Comparison of ENCODE assay signal across 10 cellular contexts in genomic region chr15:78640840-78641733, GRCh38. TPM values are rescaled to one million over a fixed set of nuclear protein-coding genes. Genes with fewer than 3 reads are reported as not detected.
DNase-seq lines count a peak whose midpoint lies in the region; ATAC-seq, FAIRE-seq and TF ChIP-seq lines count a peak whose summit lies in the region.
"Had no signal": no experiment of that assay in that cellular context is flagged by ENCODE, and none has a peak within 500 bp of the region (broad histone marks: within the 10 kb centered on the region; RNA-seq: fewer than 3 reads in every experiment).

TSS of gene CHRNB4 (minus strand) at chr15:78641210. CDS start at chr15:78641133, 77 bp downstream.

- H3T11ph ChIP-seq in H9 (ENCODE audit: low read length): no peak within 1 kb of the TSS

- H3K79me2 ChIP-seq in H9 (ENCODE audit: insufficient read depth, low read length) (no peaks in the 10 kb centered on the region), osteoblast (ENCODE audit: insufficient read depth, low read length) (no peaks in the 10 kb centered on the region)

- no peak within 1 kb of the TSS for H2BK12ac ChIP-seq in H9 (ENCODE audit: insufficient read length, low read depth, low read length)

- H3K4me1 ChIP-seq in H9 (ENCODE audit: insufficient read depth, low read length): no peaks in the 10 kb centered on the region
- H3K4me1 ChIP-seq in osteoblast (ENCODE audit: insufficient read depth, low read length): no peaks in the 10 kb centered on the region

- H4K8ac ChIP-seq in H9 (replicated peaks; ENCODE audit: insufficient read length, low read depth, low read length): no peak within 1 kb of the TSS

- no peak within 1 kb of the TSS for H3K23ac ChIP-seq in H9 (ENCODE audit: insufficient read length, low read depth, low read length)

- H3K27ac Mint-ChIP-seq in H9: peak within 1 kb of the TSS; percentile 89 to 94 (median 91); a peak in 6 of 7 replicates
- peak within 1 kb of the TSS; percentile 57 for H3K27ac Mint-ChIP-seq in WTC11

- H2AFZ ChIP-seq in H9 (ENCODE audit: low read length) (no peak within 1 kb of the TSS), osteoblast (ENCODE audit: low read length) (no peak within 1 kb of the TSS)

- peak within 1 kb of the TSS; percentile 71 for H3K18ac ChIP-seq in H9 (ENCODE audit: insufficient read length, low read depth, low read length)

- H3K4me2 ChIP-seq in H9 (ENCODE audit: insufficient read depth, insufficient read length, low read length) (peak within 1 kb of the TSS; percentile 53), osteoblast (ENCODE audit: insufficient read depth, low read length) (peak within 1 kb of the TSS; percentile 61)

- H2AK5ac ChIP-seq in H9 (ENCODE audit: insufficient read length, low read length): no peak within 1 kb of the TSS

- TF ChIP-seq CTCF in H9 (conservative IDR thresholded peaks at IDR 0.05) (peak; percentile 48; the same call in 2 of the 3 replicates), WTC11 (IDR thresholded peaks at IDR 0.05) (no peak), fibroblast of pulmonary artery (IDR thresholded peaks at IDR 0.05; ENCODE audit: low read length, missing control alignments) (peak; percentile 10), osteoblast (IDR thresholded peaks at IDR 0.05; ENCODE audit: extremely low read depth, low read depth, low read length) (no peak), D721Med (IDR thresholded peaks at IDR 0.05; ENCODE audit: insufficient read depth, missing control alignments) (no peak)

- H4K5ac ChIP-seq in H9 (ENCODE audit: insufficient read length, low read depth, low read length): no peak within 1 kb of the TSS

- H3K27ac ChIP-seq in H9 (ENCODE audit: insufficient read length, low read depth, low read length): no peak within 1 kb of the TSS
- no peak within 1 kb of the TSS for H3K27ac ChIP-seq in osteoblast (ENCODE audit: low read depth, low read length)

- H3K9me3 ChIP-seq in H9 (ENCODE audit: control insufficient read depth, low read depth, low read length) (no peaks in the 10 kb centered on the region), osteoblast (ENCODE audit: low read depth, low read length) (no peaks in the 10 kb centered on the region)

- POLR2A ChIA-PET in WTC11 (lab: Charles Lee): no interaction called here

- H3K4me3 ChIP-seq in fibroblast of pulmonary artery (replicated peaks; ENCODE audit: low read depth, low read length) (peak within 1 kb of the TSS; percentile 34), osteoblast (ENCODE audit: insufficient read depth, low read length) (peak within 1 kb of the TSS; percentile 50)

- CTCF ChIA-PET in WTC11 (lab: Charles Lee): interaction anchor here (0.7 to 6.0 kb wide), 12 partner anchors 21 to 390 kb away, joined by 3 to 64 read pairs (median 5); partner anchors contain the start of gene CHRNA3

- peaks cover 4% of the 10 kb centered on the region for H3K23me2 ChIP-seq in H9 (ENCODE audit: insufficient read length, low read depth, low read length, poor library complexity, severe bottlenecking)

- peak within 1 kb of the TSS; percentile 72 to 88 for H3K4me3 Mint-ChIP-seq in H9
- H3K4me3 Mint-ChIP-seq in WTC11: peak within 1 kb of the TSS; percentile 81

- H3K56ac ChIP-seq in H9 (ENCODE audit: insufficient read length, low read depth, low read length): no peak within 1 kb of the TSS

- H2BK20ac ChIP-seq in H9 (ENCODE audit: low read depth, low read length, poor library complexity, severe bottlenecking): no peak within 1 kb of the TSS

- WGBS in H9 (ENCODE audit: extremely low coverage, insufficient read length, low lambda C conversion rate): no CpG with 5 or more reads among the region's 65 CpGs

- H4K20me1 ChIP-seq in H9 (ENCODE audit: control insufficient read depth, insufficient read depth, insufficient read length) (no peaks in the 10 kb centered on the region), osteoblast (ENCODE audit: insufficient read depth, low read length) (no peaks in the 10 kb centered on the region)

- H3K27me3 Mint-ChIP-seq in H9 (ENCODE audit: low read depth): peaks cover 28% of the 10 kb centered on the region
- peaks cover 11% of the 10 kb centered on the region for H3K27me3 Mint-ChIP-seq in WTC11 (ENCODE audit: low read depth)

- no peak within 1 kb of the TSS for H3K4ac ChIP-seq in H9 (ENCODE audit: low read depth, low read length)

- no peaks in the 10 kb centered on the region; a peak in 1 of 7 replicates for H3K36me3 Mint-ChIP-seq in H9 (ENCODE audit: insufficient read depth in 1 of 3, low read depth in 3 of 3)
- no peaks in the 10 kb centered on the region for H3K36me3 Mint-ChIP-seq in WTC11

- H2BK120ac ChIP-seq in H9 (ENCODE audit: low read depth, low read length, poor library complexity, severe bottlenecking): no peak within 1 kb of the TSS

- H3K36me3 ChIP-seq in osteoblast (ENCODE audit: insufficient read depth, low read length): no peaks in the 10 kb centered on the region

- no peaks in the 10 kb centered on the region; a peak in 1 of 5 replicates for H3K9me3 Mint-ChIP-seq in H9
- no peaks in the 10 kb centered on the region for H3K9me3 Mint-ChIP-seq in WTC11

- H3K9ac ChIP-seq in H9 (ENCODE audit: extremely low read depth, insufficient read length, low read length): no peak within 1 kb of the TSS

- ATAC-seq in WTC11 (peak; percentile 76), HG02973 (IDR thresholded peaks at IDR 0.05; ENCODE audit: unreplicated experiment) (no peak)

- peaks cover 13 to 24% of the 10 kb centered on the region in 2 experiments for H3K4me1 Mint-ChIP-seq in H9
- peaks cover 19% of the 10 kb centered on the region for H3K4me1 Mint-ChIP-seq in WTC11

- DNase-seq in H9: peak; percentile 90
- DNase-seq in WTC11 (ENCODE audit: low spot score): peak; percentile 87
- DNase-seq in fibroblast of pulmonary artery (ENCODE audit: low read depth): peak; percentile 27
- DNase-seq in osteoblast (ENCODE audit: insufficient read length, low spot score, missing footprints): no peak
- DNase-seq in dedifferentiated amniotic fluid mesenchymal stem cell (ENCODE audit: extremely low spot score): no peak
- DNase-seq in D721Med (ENCODE audit: insufficient read length, low spot score): no peak
- no peak for DNase-seq in RKO (ENCODE audit: low spot score)

- no peak for FAIRE-seq in D721Med (lab: Jason Lieb, UNC)

- no peaks in the 10 kb centered on the region for H3K79me1 ChIP-seq in H9 (ENCODE audit: insufficient read depth, low read depth, low read length, poor library complexity, severe bottlenecking)

- H3K14ac ChIP-seq in H9 (ENCODE audit: insufficient read depth, low read length): peak within 1 kb of the TSS; percentile 79

- no peak within 1 kb of the TSS for H2BK15ac ChIP-seq in H9 (ENCODE audit: low read depth, low read length)

- H2BK5ac ChIP-seq in H9 (ENCODE audit: insufficient read length, low read length): no peak within 1 kb of the TSS

- no peaks in the 10 kb centered on the region; the same call in 1 of the 2 replicates for H3K27me3 ChIP-seq in H9 (ENCODE audit: insufficient read depth, low read length)
- H3K27me3 ChIP-seq in osteoblast (ENCODE audit: insufficient read depth, low read length): peaks cover 13% of the 10 kb centered on the region

- H4K91ac ChIP-seq in H9 (ENCODE audit: insufficient read length, low read depth, low read length): no peak within 1 kb of the TSS

TF ChIP-seq in WTC11, 78 proteins besides CTCF, POLR2A, EP300 and RAD21 (continues in another document):
- TF ChIP-seq ELF4 (CRISPR knock-in tag; IDR thresholded peaks at IDR 0.05; ENCODE audit: low read depth) (peak; percentile 45; the same call in 1 of the 2 replicates), ZNF423 (CRISPR knock-in tag; IDR thresholded peaks at IDR 0.05) (peak; percentile 60; the same call in 1 of the 2 replicates), ZNF425 (CRISPR knock-in tag; conservative IDR thresholded peaks at IDR 0.05) (no peak), ATF6 (CRISPR knock-in tag; IDR thresholded peaks at IDR 0.05) (no peak), SMAD4 (CRISPR knock-in tag; IDR thresholded peaks at IDR 0.05) (peak; percentile 36; the same call in 1 of the 2 replicates)

RNA-seq across cellular contexts. Expression of gene CHRNB4, which starts in this region (rescaled TPM):
- 1.9 TPM in 2 replicates for total RNA-seq in H9 (2021)
- total RNA-seq in WTC11 (2021): 3.7 to 10.1 TPM (median 4.0 TPM) in 3 replicates
- total RNA-seq in osteoblast: not detected in 2 replicates
- total RNA-seq: M059J, myocyte had no signal

Comparison
In these comparisons a context has a peak if more than half of its experiments do, and no peak if none do; other contexts are left out.
1. DNase-seq: peak in H9 (single experiment), WTC11 (single experiment) and fibroblast of pulmonary artery (single experiment); none in osteoblast (single experiment), dedifferentiated amniotic fluid mesenchymal stem cell (single experiment), D721Med (single experiment) and RKO (single experiment).
2. CTCF ChIP-seq: peak in H9 (single experiment) and fibroblast of pulmonary artery (single experiment); none in WTC11 (single experiment), osteoblast (single experiment) and D721Med (single experiment).